8 cellular contexts compared by ENCODE assay signal in genomic region chr17:7613769-7614421, GRCh38. TPM values are rescaled to one million over a fixed set of nuclear protein-coding genes. Genes with fewer than 3 reads are reported as not detected.
DNase-seq lines count a peak whose midpoint lies in the region; TF ChIP-seq lines count a peak whose summit lies in the region.

No MANE protein-coding gene starts in this region.

- H3K9me3 ChIP-seq in SK-N-MC (ENCODE audit: low read depth, low read length) (no peaks in the 10 kb centered on the region), esophagus squamous epithelium (no peaks in the 10 kb centered on the region)

- H3K27me3 ChIP-seq in esophagus squamous epithelium: no peaks in the 10 kb centered on the region

- H3K9me3 Mint-ChIP-seq in activated CD4-positive, alpha-beta T cell treated with anti-CD3 and anti-CD28 coated beads, Interleukin-2, amount 10 ng/mL, durations not matched to agents 7 days and 5 days: no peaks in the 10 kb centered on the region
- H3K9me3 Mint-ChIP-seq in progenitor cell of endocrine pancreas (ENCODE audit: low read depth): no peaks in the 10 kb centered on the region

- POLR2A ChIA-PET in activated CD4-positive, alpha-beta T cell treated with anti-CD3 and anti-CD28 coated beads, Interleukin-2, amount 10 ng/mL, durations not matched to agents 7 days and 5 days (lab: Charles Lee): no interaction called here

- TF ChIP-seq CTCF in esophagus squamous epithelium (IDR thresholded peaks at IDR 0.05): no peak
- no peak for TF ChIP-seq CTCF in progenitor cell of endocrine pancreas (IDR thresholded peaks at IDR 0.05; ENCODE audit: unreplicated experiment)

- H3K27ac ChIP-seq in SK-N-MC (peak overlapping the region; percentile 57), esophagus squamous epithelium (peak overlapping the region; percentile 92 to 100 (median 98))

- H3K36me3 ChIP-seq in SK-N-MC (ENCODE audit: insufficient read depth, low read length): peaks cover 24% of the 10 kb centered on the region
- peaks cover 0 to 11% (median 0%) of the 10 kb centered on the region in 3 donors for H3K36me3 ChIP-seq in esophagus squamous epithelium

- CTCF ChIA-PET in activated CD4-positive, alpha-beta T cell treated with anti-CD3 and anti-CD28 coated beads, Interleukin-2, amount 10 ng/mL, durations not matched to agents 7 days and 5 days (lab: Charles Lee): interaction anchor here (1.0 to 2.4 kb wide), 6 partner anchors 14 to 178 kb away, joined by 3 to 12 read pairs (median 4); partner anchors contain the start of genes MPDU1, SAT2, TMEM102 and TP53

- no peak for DNase-seq in activated CD4-positive, alpha-beta T cell treated with anti-CD3 and anti-CD28 coated beads, Interleukin-2, amount 10 ng/mL, durations not matched to agents 7 days and 5 days
- no peak for DNase-seq in activated CD4-positive, alpha-beta T cell treated with anti-CD3 and anti-CD28 coated beads for 1 hour
- DNase-seq in SK-N-MC (ENCODE audit: low read depth, low spot score): no peak
- no peak for DNase-seq in esophagus squamous epithelium (lab: John Stamatoyannopoulos, UW)
- DNase-seq in progenitor cell of endocrine pancreas (ENCODE audit: low spot score, unreplicated experiment): no peak
- no peak for DNase-seq in NK-92 treated with Interleukin-12 subunit alpha and Interleukin-12 subunit beta, amount 100 ng/mL, for 24 hours (lab: John Stamatoyannopoulos, UW)
- DNase-seq in stimulated activated CD8-positive, alpha-beta memory T cell treated with anti-CD3 and anti-CD28 coated beads, Interleukin-4, amount 100 ng/mL, for 48 hours: no peak
- no peak for DNase-seq in NCI-H69 (lab: John Stamatoyannopoulos, UW)

- H3K4me3 ChIP-seq in SK-N-MC (peak overlapping the region; percentile 97), esophagus squamous epithelium (peak overlapping the region; percentile 81 to 96 (median 86))

- peak overlapping the region; percentile 79 for H3K27ac Mint-ChIP-seq in activated CD4-positive, alpha-beta T cell treated with anti-CD3 and anti-CD28 coated beads, Interleukin-2, amount 10 ng/mL, durations not matched to agents 7 days and 5 days
- peak overlapping the region; percentile 92 for H3K27ac Mint-ChIP-seq in progenitor cell of endocrine pancreas

- WGBS in esophagus squamous epithelium, 2 donors: 7 to 9% methylated on average over 12 to 19 of the region's 19 CpGs

- no peaks in the 10 kb centered on the region for H3K27me3 Mint-ChIP-seq in activated CD4-positive, alpha-beta T cell treated with anti-CD3 and anti-CD28 coated beads, Interleukin-2, amount 10 ng/mL, durations not matched to agents 7 days and 5 days
- no peaks in the 10 kb centered on the region for H3K27me3 Mint-ChIP-seq in progenitor cell of endocrine pancreas

- intact Hi-C loops in esophagus squamous epithelium (cut with DNase I): no loop called here

- H3K36me3 Mint-ChIP-seq in activated CD4-positive, alpha-beta T cell treated with anti-CD3 and anti-CD28 coated beads, Interleukin-2, amount 10 ng/mL, durations not matched to agents 7 days and 5 days (ENCODE audit: low read depth): peaks cover 10% of the 10 kb centered on the region
- H3K36me3 Mint-ChIP-seq in progenitor cell of endocrine pancreas (ENCODE audit: insufficient read depth): peaks cover 1% of the 10 kb centered on the region

- TF ChIP-seq POLR2A in esophagus squamous epithelium (IDR thresholded peaks at IDR 0.05): no peak

- H3K4me3 Mint-ChIP-seq in activated CD4-positive, alpha-beta T cell treated with anti-CD3 and anti-CD28 coated beads, Interleukin-2, amount 10 ng/mL, durations not matched to agents 7 days and 5 days: peak overlapping the region; percentile 83
- H3K4me3 Mint-ChIP-seq in progenitor cell of endocrine pancreas (ENCODE audit: low read depth): peak overlapping the region; percentile 87

- peak overlapping the region; percentile 94 for H3K9ac ChIP-seq in SK-N-MC (ENCODE audit: insufficient read length)

- H3K4me1 ChIP-seq in esophagus squamous epithelium: peaks cover 21 to 59% (median 27%) of the 10 kb centered on the region in 3 donors

- H3K4me1 Mint-ChIP-seq in activated CD4-positive, alpha-beta T cell treated with anti-CD3 and anti-CD28 coated beads, Interleukin-2, amount 10 ng/mL, durations not matched to agents 7 days and 5 days: peaks cover 35% of the 10 kb centered on the region
- peaks cover 26% of the 10 kb centered on the region for H3K4me1 Mint-ChIP-seq in progenitor cell of endocrine pancreas (ENCODE audit: low read depth)

RNA-seq across cellular contexts. Expression of gene FXR2, which starts 0.8 kb away (rescaled TPM):
- 10 to 100 TPM; 27.5 to 28.8 TPM for total RNA-seq in activated CD4-positive, alpha-beta T cell treated with anti-CD3 and anti-CD28 coated beads, Interleukin-2, amount 10 ng/mL, durations not matched to agents 7 days and 5 days
- 10 to 100 TPM; 17.2 to 24.0 (median 20.6) TPM for total RNA-seq in esophagus squamous epithelium
- total RNA-seq in progenitor cell of endocrine pancreas: 53.6 and 61.4 TPM in 2 replicates

RNA-seq across cellular contexts. Expression of gene SAT2, which starts 13.7 kb away (rescaled TPM):
- 10 to 100 TPM; 18.5 to 23.6 TPM for total RNA-seq in activated CD4-positive, alpha-beta T cell treated with anti-CD3 and anti-CD28 coated beads, Interleukin-2, amount 10 ng/mL, durations not matched to agents 7 days and 5 days
- total RNA-seq in esophagus squamous epithelium (10 to 100 TPM; 20.5 to 55.9 (median 31.3) TPM), progenitor cell of endocrine pancreas (108 and 120 TPM in 2 replicates)

RNA-seq across cellular contexts. Expression of gene SHBG, which starts 16.0 kb away (rescaled TPM):
- total RNA-seq in activated CD4-positive, alpha-beta T cell treated with anti-CD3 and anti-CD28 coated beads, Interleukin-2, amount 10 ng/mL, durations not matched to agents 7 days and 5 days: not detected
- total RNA-seq in esophagus squamous epithelium: not detected
- total RNA-seq in progenitor cell of endocrine pancreas: 5.1 and 5.9 TPM in 2 replicates

RNA-seq across cellular contexts. Expression of gene SOX15, which starts 24.0 kb away (rescaled TPM):
- under 1 TPM; 0.57 to 0.71 TPM for total RNA-seq in activated CD4-positive, alpha-beta T cell treated with anti-CD3 and anti-CD28 coated beads, Interleukin-2, amount 10 ng/mL, durations not matched to agents 7 days and 5 days
- total RNA-seq in esophagus squamous epithelium (100 to 1,000 TPM in 2 of 4 donors, 10 to 100 TPM in 2; 89.1 to 127 (median 103) TPM), progenitor cell of endocrine pancreas (0.93 and 1.0 TPM in 2 replicates)

RNA-seq across cellular contexts. Expression of gene MPDU1, which starts 30.2 kb away (rescaled TPM):
- total RNA-seq in activated CD4-positive, alpha-beta T cell treated with anti-CD3 and anti-CD28 coated beads, Interleukin-2, amount 10 ng/mL, durations not matched to agents 7 days and 5 days: 10 to 100 TPM; 62.3 to 81.7 TPM
- 100 to 1,000 TPM in 2 of 4 donors, 10 to 100 TPM in 2; 69.3 to 123 (median 100) TPM for total RNA-seq in esophagus squamous epithelium
- total RNA-seq in progenitor cell of endocrine pancreas: 71.4 and 71.9 TPM in 2 replicates
